Comparison of ENCODE assay signal across 1 cellular context in genomic region chr4:52822583-52823477, GRCh38.
TF ChIP-seq lines count a peak whose summit lies in the region.

No MANE protein-coding gene starts in this region.

TF ChIP-seq in SK-N-SH treated with all-trans-retinoic acid at 6 μM for 48 hours, 23 proteins besides CTCF, POLR2A, EP300 and RAD21 (continued from another document):
- TF ChIP-seq, protein P1, sequence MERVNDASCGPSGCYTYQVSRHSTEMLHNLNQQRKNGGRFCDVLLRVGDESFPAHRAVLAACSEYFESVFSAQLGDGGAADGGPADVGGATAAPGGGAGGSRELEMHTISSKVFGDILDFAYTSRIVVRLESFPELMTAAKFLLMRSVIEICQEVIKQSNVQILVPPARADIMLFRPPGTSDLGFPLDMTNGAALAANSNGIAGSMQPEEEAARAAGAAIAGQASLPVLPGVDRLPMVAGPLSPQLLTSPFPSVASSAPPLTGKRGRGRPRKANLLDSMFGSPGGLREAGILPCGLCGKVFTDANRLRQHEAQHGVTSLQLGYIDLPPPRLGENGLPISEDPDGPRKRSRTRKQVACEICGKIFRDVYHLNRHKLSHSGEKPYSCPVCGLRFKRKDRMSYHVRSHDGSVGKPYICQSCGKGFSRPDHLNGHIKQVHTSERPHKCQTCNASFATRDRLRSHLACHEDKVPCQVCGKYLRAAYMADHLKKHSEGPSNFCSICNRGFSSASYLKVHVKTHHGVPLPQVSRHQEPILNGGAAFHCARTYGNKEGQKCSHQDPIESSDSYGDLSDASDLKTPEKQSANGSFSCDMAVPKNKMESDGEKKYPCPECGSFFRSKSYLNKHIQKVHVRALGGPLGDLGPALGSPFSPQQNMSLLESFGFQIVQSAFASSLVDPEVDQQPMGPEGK (CRISPR knock-in tag; IDR thresholded peaks at IDR 0.05; ENCODE audit: borderline replicate concordance), result no peak
- no peak for TF ChIP-seq SNAI2 (CRISPR knock-in tag; IDR thresholded peaks at IDR 0.05)
